9 cellular contexts compared by ENCODE assay signal in the genomic region with DNA sequence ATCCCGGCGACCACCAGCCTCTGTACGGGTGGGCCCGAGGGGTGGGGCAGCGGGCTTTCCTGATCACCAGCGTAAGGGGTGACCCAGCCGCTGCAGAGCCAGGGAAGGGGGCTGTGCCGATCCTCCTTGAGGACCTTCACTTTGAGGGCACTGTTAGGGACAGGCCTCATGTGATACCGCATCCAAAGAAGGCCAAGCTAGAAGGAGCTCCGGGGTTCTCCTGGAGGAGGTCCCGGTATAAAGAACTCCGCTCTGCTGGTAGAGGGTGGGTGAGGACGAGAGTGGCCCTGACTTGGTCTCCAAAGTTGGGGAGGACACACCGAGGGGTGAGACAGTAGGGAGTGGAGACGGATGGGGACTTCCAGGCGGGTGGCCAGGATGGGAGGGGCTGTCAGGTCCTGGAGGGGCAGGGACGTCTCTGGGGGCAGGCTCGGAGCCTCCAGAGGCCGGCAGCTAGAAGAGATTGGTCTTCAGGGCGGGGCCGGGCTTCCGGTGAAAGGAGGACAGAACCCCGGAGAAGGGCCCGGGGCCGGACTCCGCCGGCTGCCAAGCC. TPM values are rescaled to one million over a fixed set of nuclear protein-coding genes. Genes with fewer than 3 reads are reported as not detected.
A peak's percentile ranks its signal among the peaks of the same experiment; 100 is the strongest.
DNase-seq lines count a peak whose midpoint lies in the region; ATAC-seq and TF ChIP-seq lines count a peak whose summit lies in the region.
"Had no signal": no experiment of that assay in that cellular context is flagged by ENCODE, and none has a peak within 500 bp of the region (broad histone marks: within the 10 kb centered on the region; RNA-seq: fewer than 3 reads in every experiment).

No MANE protein-coding gene starts in this region.

- H3K4me1 ChIP-seq in HUES64 (ENCODE audit: insufficient read depth, low read length) (peaks cover 17% of the 10 kb centered on the region), iPS-18a (ENCODE audit: control insufficient read depth, low read depth, low read length) (peaks cover 19% of the 10 kb centered on the region)

- no peak for TF ChIP-seq CTCF in Calu3 (IDR thresholded peaks at IDR 0.05; ENCODE audit: unreplicated experiment)

- H3K4me3 Mint-ChIP-seq in Calu3 (ENCODE audit: low read depth, unreplicated experiment): peak overlapping the region; percentile 55
- H3K4me3 Mint-ChIP-seq in activated naive CD8-positive, alpha-beta T cell treated with anti-CD3 and anti-CD28 coated beads, Interleukin-2, amount 10 ng/mL, durations not matched to agents 7 days and 5 days: peak overlapping the region; percentile 67
- H3K4me3 Mint-ChIP-seq in stimulated activated memory B cell treated with anti-CD40 and anti-IgM and Interleukin-4, amounts not matched to agents 10 μg/mL and 1 μg/mL and 100 μg/mL, for 72 hours: peak overlapping the region; percentile 76

- no peaks in the 10 kb centered on the region for H3K9me3 Mint-ChIP-seq in Calu3 (ENCODE audit: low read depth, unreplicated experiment)
- H3K9me3 Mint-ChIP-seq in activated naive CD8-positive, alpha-beta T cell treated with anti-CD3 and anti-CD28 coated beads, Interleukin-2, amount 10 ng/mL, durations not matched to agents 7 days and 5 days: peaks cover 1% of the 10 kb centered on the region
- peaks cover 4% of the 10 kb centered on the region for H3K9me3 Mint-ChIP-seq in stimulated activated memory B cell treated with anti-CD40 and anti-IgM and Interleukin-4, amounts not matched to agents 10 μg/mL and 1 μg/mL and 100 μg/mL, for 72 hours

- POLR2A ChIA-PET in activated naive CD8-positive, alpha-beta T cell treated with anti-CD3 and anti-CD28 coated beads, Interleukin-2, amount 10 ng/mL, durations not matched to agents 7 days and 5 days (lab: Charles Lee): interaction anchor here (0.8 kb wide), 1 partner anchor 14 kb away, joined by 3 read pairs; no protein-coding TSS in a partner anchor

- peaks cover 32% of the 10 kb centered on the region for H3K36me3 ChIP-seq in HUES64 (ENCODE audit: insufficient read depth, low read length)
- H3K36me3 ChIP-seq in iPS-18a (ENCODE audit: control insufficient read depth, low read depth, low read length): peaks cover 30% of the 10 kb centered on the region

- H3K4me3 ChIP-seq in HUES64 (ENCODE audit: low read length): peak overlapping the region; percentile 41
- H3K4me3 ChIP-seq in iPS-18a (ENCODE audit: low read length): peak overlapping the region; percentile 56

- no peaks in the 10 kb centered on the region for H3K9me3 ChIP-seq in HUES64 (ENCODE audit: insufficient read depth, low read depth, low read length)
- no peaks in the 10 kb centered on the region for H3K9me3 ChIP-seq in iPS-18a (ENCODE audit: control insufficient read depth, low read depth, low read length)

- peaks cover 39% of the 10 kb centered on the region for H3K27me3 Mint-ChIP-seq in Calu3 (ENCODE audit: unreplicated experiment)
- H3K27me3 Mint-ChIP-seq in activated naive CD8-positive, alpha-beta T cell treated with anti-CD3 and anti-CD28 coated beads, Interleukin-2, amount 10 ng/mL, durations not matched to agents 7 days and 5 days: peaks cover 45% of the 10 kb centered on the region
- peaks cover 47% of the 10 kb centered on the region for H3K27me3 Mint-ChIP-seq in stimulated activated memory B cell treated with anti-CD40 and anti-IgM and Interleukin-4, amounts not matched to agents 10 μg/mL and 1 μg/mL and 100 μg/mL, for 72 hours

- ATAC-seq in activated naive CD8-positive, alpha-beta T cell treated with anti-CD3 and anti-CD28 coated beads, Interleukin-2, amount 10 ng/mL, durations not matched to agents 7 days and 5 days (ENCODE audit: low read depth): peak; percentile 29
- ATAC-seq in stimulated activated memory B cell treated with anti-CD40 and anti-IgM and Interleukin-4, amounts not matched to agents 10 μg/mL and 1 μg/mL and 100 μg/mL, for 72 hours: peak; percentile 28
- no peak for ATAC-seq in HG02623 (IDR thresholded peaks at IDR 0.05; ENCODE audit: unreplicated experiment)
- ATAC-seq in GM21528 (IDR thresholded peaks at IDR 0.05; ENCODE audit: low FRiP score, unreplicated experiment): no peak

- 0 out of 2 replicates have a peak overlapping the region, but pooled peaks have one; percentile 1 for H3K9ac ChIP-seq in HUES64 (ENCODE audit: low read depth, low read length)
- H3K9ac ChIP-seq in iPS-18a (ENCODE audit: low read length): no peak overlapping the region

- no peaks in the 10 kb centered on the region for H3K4me1 Mint-ChIP-seq in Calu3 (ENCODE audit: low read depth, unreplicated experiment)
- peaks cover 18% of the 10 kb centered on the region for H3K4me1 Mint-ChIP-seq in activated naive CD8-positive, alpha-beta T cell treated with anti-CD3 and anti-CD28 coated beads, Interleukin-2, amount 10 ng/mL, durations not matched to agents 7 days and 5 days
- peaks cover 45% of the 10 kb centered on the region for H3K4me1 Mint-ChIP-seq in stimulated activated memory B cell treated with anti-CD40 and anti-IgM and Interleukin-4, amounts not matched to agents 10 μg/mL and 1 μg/mL and 100 μg/mL, for 72 hours

- intact Hi-C loops in Calu3 (cut with micrococcal nuclease; ENCODE audit: unreplicated experiment): no loop called here

- H3K27me3 ChIP-seq in HUES64 (ENCODE audit: insufficient read depth, low read length) (peaks cover 60% of the 10 kb centered on the region), iPS-18a (ENCODE audit: control insufficient read depth, insufficient read depth, low read length) (peaks cover 62% of the 10 kb centered on the region)

- H3K27ac ChIP-seq in HUES64 (ENCODE audit: low read depth, low read length): no peak overlapping the region
- no peak overlapping the region for H3K27ac ChIP-seq in iPS-18a (ENCODE audit: low read length)

- H3K27ac Mint-ChIP-seq in Calu3 (ENCODE audit: unreplicated experiment): peak overlapping the region; percentile 40
- no peak overlapping the region for H3K27ac Mint-ChIP-seq in activated naive CD8-positive, alpha-beta T cell treated with anti-CD3 and anti-CD28 coated beads, Interleukin-2, amount 10 ng/mL, durations not matched to agents 7 days and 5 days
- H3K27ac Mint-ChIP-seq in stimulated activated memory B cell treated with anti-CD40 and anti-IgM and Interleukin-4, amounts not matched to agents 10 μg/mL and 1 μg/mL and 100 μg/mL, for 72 hours: no peak overlapping the region

- no peak for DNase-seq in Calu3
- no peak for DNase-seq in activated naive CD8-positive, alpha-beta T cell treated with anti-CD3 and anti-CD28 coated beads, Interleukin-2, amount 10 ng/mL, durations not matched to agents 7 days and 5 days
- no peak for DNase-seq in hippocampal formation (lab: John Stamatoyannopoulos, UW)

- BruUV-seq in Calu3 (replicated peaks; lab: Mats Ljungman, UMichigan): no TSS peak

- WGBS in HUES64: 10% methylated on average over 27 of the region's 27 CpGs

- peaks cover 32% of the 10 kb centered on the region for H3K36me3 Mint-ChIP-seq in Calu3 (ENCODE audit: insufficient read depth, unreplicated experiment)
- peaks cover 11% of the 10 kb centered on the region for H3K36me3 Mint-ChIP-seq in activated naive CD8-positive, alpha-beta T cell treated with anti-CD3 and anti-CD28 coated beads, Interleukin-2, amount 10 ng/mL, durations not matched to agents 7 days and 5 days
- H3K36me3 Mint-ChIP-seq in stimulated activated memory B cell treated with anti-CD40 and anti-IgM and Interleukin-4, amounts not matched to agents 10 μg/mL and 1 μg/mL and 100 μg/mL, for 72 hours: peaks cover 17% of the 10 kb centered on the region

- CTCF ChIA-PET in Calu3 (lab: Charles Lee): no interaction called here

RNA-seq across cellular contexts. Expression of gene PHOX2A, which starts 4.6 kb away (rescaled TPM):
- total RNA-seq in Calu3 (2022): not detected in 2 replicates
- 1.7 TPM for polyA plus RNA-seq in HUES64 (2013, experiment 1 of 2)
- 4.6 TPM for polyA plus RNA-seq in HUES64 (2013, experiment 2 of 2)
- not detected for total RNA-seq in activated naive CD8-positive, alpha-beta T cell treated with anti-CD3 and anti-CD28 coated beads, Interleukin-2, amount 10 ng/mL, durations not matched to agents 7 days and 5 days
- total RNA-seq: mononuclear cell had no signal

RNA-seq across cellular contexts. Expression of gene INPPL1, which starts 14.8 kb away (rescaled TPM):
- total RNA-seq in Calu3 (2022): 203 and 221 TPM in 2 replicates
- polyA plus RNA-seq in HUES64 (2013, experiment 1 of 2): 90.3 TPM
- 86.1 TPM for polyA plus RNA-seq in HUES64 (2013, experiment 2 of 2)
- total RNA-seq in activated naive CD8-positive, alpha-beta T cell treated with anti-CD3 and anti-CD28 coated beads, Interleukin-2, amount 10 ng/mL, durations not matched to agents 7 days and 5 days: 100 to 1,000 TPM; 166 to 171 TPM

RNA-seq across cellular contexts. Expression of gene FOLR2, which starts 22.8 kb away (rescaled TPM):
- not detected in 2 replicates for total RNA-seq in Calu3 (2022)
- polyA plus RNA-seq in HUES64 (2013, experiment 1 of 2): not detected
- polyA plus RNA-seq in HUES64 (2013, experiment 2 of 2): not detected
- total RNA-seq in activated naive CD8-positive, alpha-beta T cell treated with anti-CD3 and anti-CD28 coated beads, Interleukin-2, amount 10 ng/mL, durations not matched to agents 7 days and 5 days: under 1 TPM in 1 of 2 experiments, not detected in 1; 0.33 TPM

RNA-seq across cellular contexts. Expression of gene FOLR1, which starts 47.4 kb away (rescaled TPM):
- 2.6 and 2.7 TPM in 2 replicates for total RNA-seq in Calu3 (2022)
- 1.2 TPM for polyA plus RNA-seq in HUES64 (2013, experiment 1 of 2)
- polyA plus RNA-seq in HUES64 (2013, experiment 2 of 2): 1.8 TPM
- not detected for total RNA-seq in activated naive CD8-positive, alpha-beta T cell treated with anti-CD3 and anti-CD28 coated beads, Interleukin-2, amount 10 ng/mL, durations not matched to agents 7 days and 5 days
- total RNA-seq: mononuclear cell had no signal

Comparison
In these comparisons a context has a peak if more than half of its experiments do, and no peak if none do; other contexts are left out.
1. ATAC-seq: peak in activated naive CD8-positive, alpha-beta T cell treated with anti-CD3 and anti-CD28 coated beads, Interleukin-2, amount 10 ng/mL, durations not matched to agents 7 days and 5 days (single experiment) and stimulated activated memory B cell treated with anti-CD40 and anti-IgM and Interleukin-4, amounts not matched to agents 10 μg/mL and 1 μg/mL and 100 μg/mL, for 72 hours (single experiment); none in HG02623 (single experiment) and GM21528 (single experiment).
2. Peak in every context shown above with its lines, with median percentiles within 50 percentile points of each other: H3K4me3 Mint-ChIP-seq.